ENCODE assay signal across 1 cellular context in genomic region chr5:39424751-39425524, GRCh38.
TF ChIP-seq lines count a peak whose summit lies in the region.

Gene DAB2 (minus strand): TSS chr5:39424980. CDS start chr5:39394320, 30,660 bp downstream.

TF ChIP-seq in K562, 482 proteins besides CTCF, POLR2A, EP300 and RAD21 (continued from another document and continues in another):
- TF ChIP-seq PRDM10 (IDR thresholded peaks at IDR 0.05; ENCODE audit: partially characterized antibody) (peak; percentile 63), NCOR1 (IDR thresholded peaks at IDR 0.05) (peak; percentile 87), PHF8 (IDR thresholded peaks at IDR 0.05; ENCODE audit: borderline replicate concordance, low read length) (peak; percentile 19; the same call in 1 of the 2 replicates), BCLAF1 (IDR thresholded peaks at IDR 0.05; ENCODE audit: borderline replicate concordance in 1 of 2, control insufficient read depth in 1 of 2, low read depth in 2 of 2, low read length in 1 of 2) (no peak), RERE (CRISPR knock-in tag; IDR thresholded peaks at IDR 0.05; ENCODE audit: borderline replicate concordance) (no peak), ZBTB7A (IDR thresholded peaks at IDR 0.05; ENCODE audit: borderline replicate concordance, control insufficient read depth, low read depth, low read length) (peak; percentile 92), ZBTB1 (CRISPR knock-in tag; IDR thresholded peaks at IDR 0.05; ENCODE audit: borderline replicate concordance, low read depth) (peak; percentile 53; the same call in 1 of the 2 replicates), ZNF324 (CRISPR knock-in tag; IDR thresholded peaks at IDR 0.05) (no peak), CHAMP1 (IDR thresholded peaks at IDR 0.05) (0 out of 2 replicates have a peak, but pooled peaks have one; percentile 66), ETV1 (tag; conservative IDR thresholded peaks at IDR 0.05; ENCODE audit: low read depth) (peak; percentile 90), HNRNPLL (IDR thresholded peaks at IDR 0.05; ENCODE audit: low read depth, low read length, poor library complexity, severe bottlenecking) (peak; percentile 20), MITF (IDR thresholded peaks at IDR 0.05) (no peak), PHTF2 (CRISPR knock-in tag; IDR thresholded peaks at IDR 0.05) (no peak), ZBTB2 (IDR thresholded peaks at IDR 0.05) (peak; percentile 46; the same call in 1 of the 2 replicates), ZNF592 (IDR thresholded peaks at IDR 0.05) (peak; percentile 69; the same call in 1 of the 2 replicates), BCOR (IDR thresholded peaks at IDR 0.05) (peak; percentile 90), GATAD2A (IDR thresholded peaks at IDR 0.05) (0 out of 2 replicates have a peak, but pooled peaks have one; percentile 74), ATF6 (CRISPR knock-in tag; IDR thresholded peaks at IDR 0.05) (no peak), KDM2B (CRISPR knock-in tag; IDR thresholded peaks at IDR 0.05) (peak; percentile 93), ZNF12 (CRISPR knock-in tag; IDR thresholded peaks at IDR 0.05) (peak; percentile 14; the same call in 1 of the 2 replicates), PKNOX1 (IDR thresholded peaks at IDR 0.05) (peak; percentile 25; the same call in 1 of the 2 replicates)
